4 cellular contexts compared by ENCODE assay signal in genomic region chr22:22258597-22259415, GRCh38. TPM values are rescaled to one million over a fixed set of nuclear protein-coding genes. Genes with fewer than 3 reads are reported as not detected.
"Had no signal": no experiment of that assay in that cellular context is flagged by ENCODE, and none has a peak within 500 bp of the region (broad histone marks: within the 10 kb centered on the region; RNA-seq: fewer than 3 reads in every experiment).

No MANE protein-coding gene starts in this region.

RNA-seq across cellular contexts. Expression of gene VPREB1, which starts 14.2 kb away (rescaled TPM):
- total RNA-seq: HepG2, HT-29, HT1080, IMR-90 had no signal
- polyA plus RNA-seq: HepG2, IMR-90 had no signal
